ENCODE assay signal across 12 cellular contexts in genomic region chr15:40330368-40330836, GRCh38. TPM values are rescaled to one million over a fixed set of nuclear protein-coding genes. Genes with fewer than 3 reads are reported as not detected.
A peak's percentile ranks its signal among the peaks of the same experiment; 100 is the strongest.
DNase-seq lines count a peak whose midpoint lies in the region; ATAC-seq and TF ChIP-seq lines count a peak whose summit lies in the region.
"Had no signal": no experiment of that assay in that cellular context is flagged by ENCODE, and none has a peak within 500 bp of the region (broad histone marks: within the 10 kb centered on the region; RNA-seq: fewer than 3 reads in every experiment).

No MANE protein-coding gene starts in this region.

- DNase-seq in DMS153 (lab: John Stamatoyannopoulos, UW) (peak; percentile 14), DMS153 treated with DMSO at 0.1 percent for 48 hours (lab: John Stamatoyannopoulos, UW; ENCODE audit: unreplicated experiment) (no peak), SK-N-MC (ENCODE audit: low read depth, low spot score) (no peak), heart right ventricle (peak in 1 of 2 donors; percentile 64), colonic mucosa (no peak)
- DNase-seq in effector memory CD4-positive, alpha-beta T cell: no peak

- H3K27me3 ChIP-seq in heart right ventricle (no peaks in the 10 kb centered on the region), stomach smooth muscle (ENCODE audit: control insufficient read depth in 1 of 2, insufficient read depth in 2 of 2, low read length in 2 of 2) (no peaks in the 10 kb centered on the region), colonic mucosa (no peaks in the 10 kb centered on the region)
- H3K27me3 ChIP-seq in effector memory CD4-positive, alpha-beta T cell (replicated peaks; ENCODE audit: control insufficient read depth, insufficient read depth, low read length, poor library complexity, severe bottlenecking): no peaks in the 10 kb centered on the region

- H3K9ac ChIP-seq in SK-N-MC (ENCODE audit: insufficient read length) (no peak overlapping the region), stomach smooth muscle (ENCODE audit: low read length in 2 of 2) (peak overlapping the region; percentile 76 to 96), colonic mucosa (ENCODE audit: low read depth in 2 of 2, low read length in 2 of 2) (no peak overlapping the region)

- H3K4me3 ChIP-seq in SK-N-MC (no peak overlapping the region), heart right ventricle (no peak overlapping the region), stomach smooth muscle (ENCODE audit: low read length in 2 of 2) (peak overlapping the region in 1 of 2 donors; percentile 8), colonic mucosa (no peak overlapping the region)
- no peak overlapping the region for H3K4me3 ChIP-seq in effector memory CD4-positive, alpha-beta T cell (ENCODE audit: insufficient read depth, low read depth, low read length, poor library complexity, severe bottlenecking)
- H3K4me3 ChIP-seq: GM12878 had no signal

- intact Hi-C loops in heart right ventricle (cut with DNase I): no loop called here
- intact Hi-C loops in colonic mucosa (cut with DNase I): no loop called here

- ATAC-seq in heart right ventricle (peak; percentile 9 to 65 (median 44)), HG03442 (IDR thresholded peaks at IDR 0.05; ENCODE audit: unreplicated experiment) (no peak)
- ATAC-seq: activated CD4-positive, CD25-positive, alpha-beta regulatory T cell treated with anti-CD3 and anti-CD28 coated beads, Interleukin-2, amount 50 U/mL, for 24 hours; GM12878; HCT116 had no signal

- H3K9me3 ChIP-seq in SK-N-MC (ENCODE audit: low read depth, low read length): no peaks in the 10 kb centered on the region
- no peaks in the 10 kb centered on the region for H3K9me3 ChIP-seq in heart right ventricle
- H3K9me3 ChIP-seq in stomach smooth muscle (ENCODE audit: control insufficient read depth in 2 of 2, low read length in 2 of 2): no peaks in the 10 kb centered on the region
- no peaks in the 10 kb centered on the region for H3K9me3 ChIP-seq in colonic mucosa
- H3K9me3 ChIP-seq in effector memory CD4-positive, alpha-beta T cell (ENCODE audit: control insufficient read depth, low read length): no peaks in the 10 kb centered on the region

- TF ChIP-seq CTCF in heart right ventricle (IDR thresholded peaks at IDR 0.05) (no peak), colonic mucosa (IDR thresholded peaks at IDR 0.05) (no peak)

- H3K36me3 ChIP-seq in SK-N-MC (ENCODE audit: insufficient read depth, low read length): peaks cover 8% of the 10 kb centered on the region
- peaks cover 0 to 12% (median 0%) of the 10 kb centered on the region in 9 donors for H3K36me3 ChIP-seq in heart right ventricle
- H3K36me3 ChIP-seq in stomach smooth muscle (ENCODE audit: control insufficient read depth in 2 of 2, insufficient read depth in 2 of 2, low read length in 2 of 2): peaks cover 8 to 11% of the 10 kb centered on the region in 2 donors
- H3K36me3 ChIP-seq in colonic mucosa: no peaks in the 10 kb centered on the region
- H3K36me3 ChIP-seq in effector memory CD4-positive, alpha-beta T cell (ENCODE audit: control insufficient read depth, insufficient read depth, low read length): no peaks in the 10 kb centered on the region

- H3K4me1 ChIP-seq in heart right ventricle: peaks cover 13 to 100% (median 82%) of the 10 kb centered on the region in 9 donors
- peaks cover 92% of the 10 kb centered on the region for H3K4me1 ChIP-seq in stomach smooth muscle (ENCODE audit: control insufficient read depth, insufficient read depth, low read length)
- H3K4me1 ChIP-seq in colonic mucosa: peaks cover 10% of the 10 kb centered on the region
- peaks cover 4% of the 10 kb centered on the region for H3K4me1 ChIP-seq in effector memory CD4-positive, alpha-beta T cell (ENCODE audit: control insufficient read depth, insufficient read depth, low read length, poor library complexity, severe bottlenecking)

- 44 to 50% methylated on average over 5 of the region's 5 CpGs for WGBS in heart right ventricle, 2 donors

- peak overlapping the region; percentile 60 for H3K27ac ChIP-seq in SK-N-MC
- peak overlapping the region in 9 of 10 donors; percentile 45 to 99 (median 68) for H3K27ac ChIP-seq in heart right ventricle
- peak overlapping the region; percentile 99 for H3K27ac ChIP-seq in stomach smooth muscle (ENCODE audit: low read length)
- H3K27ac ChIP-seq in colonic mucosa: no peak overlapping the region
- H3K27ac ChIP-seq in effector memory CD4-positive, alpha-beta T cell (ENCODE audit: insufficient read depth, low read length, poor library complexity, severe bottlenecking): no peak overlapping the region
- H3K27ac ChIP-seq: 22Rv1 had no signal

RNA-seq across cellular contexts. Expression of gene INAFM2, which starts 6.9 kb away (rescaled TPM):
- total RNA-seq in heart right ventricle (10 to 100 TPM; 32.5 to 63.9 (median 40.9) TPM), colonic mucosa (10 to 100 TPM; 10.8 to 28.6 TPM)
- polyA plus RNA-seq in heart right ventricle: 10 to 100 TPM; 19.8 to 56.1 TPM

RNA-seq across cellular contexts. Expression of gene CCDC9B, which starts 10.3 kb away (rescaled TPM):
- total RNA-seq in heart right ventricle: 100 to 1,000 TPM; 113 to 190 (median 151) TPM
- polyA plus RNA-seq in heart right ventricle: 10 to 100 TPM; 13.0 to 97.4 TPM
- 10 to 100 TPM; 13.1 to 28.7 TPM for total RNA-seq in colonic mucosa

RNA-seq across cellular contexts. Expression of gene PHGR1, which starts 20.4 kb away (rescaled TPM):
- not detected for total RNA-seq in heart right ventricle
- not detected for polyA plus RNA-seq in heart right ventricle
- total RNA-seq in colonic mucosa: 1,000 to 10,000 TPM; 1,442 to 2,028 TPM
- total RNA-seq: GM12878 had no signal
- polyA plus RNA-seq: GM12878 had no signal

RNA-seq across cellular contexts. Expression of gene PLCB2, which starts 22.7 kb away (rescaled TPM):
- total RNA-seq in heart right ventricle (10 to 100 TPM in 2 of 10 donors, 1 to 10 TPM in 8; 1.2 to 24.4 (median 4.9) TPM), colonic mucosa (1 to 10 TPM; 5.7 to 9.5 TPM)
- polyA plus RNA-seq in heart right ventricle: 10 to 100 TPM in 1 of 2 donors, 1 to 10 TPM in 1; 4.2 to 14.6 TPM

RNA-seq across cellular contexts. Expression of gene DISP2, which starts 27.6 kb away (rescaled TPM):
- total RNA-seq in heart right ventricle: 1 to 10 TPM in 2 of 10 donors, under 1 TPM in 8; 0.08 to 1.3 (median 0.71) TPM
- 1 to 10 TPM in 1 of 2 donors, under 1 TPM in 1; 0.16 to 2.7 TPM for polyA plus RNA-seq in heart right ventricle
- total RNA-seq in colonic mucosa: 10 to 100 TPM; 12.6 to 16.3 TPM
- total RNA-seq: GM12878 had no signal

Comparison
In these comparisons a context has a peak if more than half of its experiments do, and no peak if none do; other contexts are left out.
1. H3K27ac ChIP-seq: peak in SK-N-MC (single experiment), heart right ventricle (9 of 10) and stomach smooth muscle (single experiment); none in colonic mucosa (single experiment) and effector memory CD4-positive, alpha-beta T cell (single experiment).
2. H3K9ac ChIP-seq: peak in stomach smooth muscle (2 of 2); none in SK-N-MC (single experiment) and colonic mucosa (0 of 2).
3. RNA of gene PHGR1, which starts 20.4 kb away (total RNA-seq): 1,442 to 2,028 TPM in colonic mucosa; not detected in heart right ventricle; every median in the first group is over 1,000 times any median in the second.